29 cellular contexts compared by ENCODE assay signal in genomic region chr9:86471501-86471900, GRCh38.
"Had no signal": no experiment of that assay in that cellular context is flagged by ENCODE, and none has a peak within 500 bp of the region (broad histone marks: within the 10 kb centered on the region; RNA-seq: fewer than 3 reads in every experiment).

No MANE protein-coding gene starts in this region.

- H3K4me3 ChIP-seq: adrenal gland, body of pancreas had no signal

- H3K27ac ChIP-seq: adrenal gland had no signal

- H3K27ac Mint-ChIP-seq: activated CD4-positive, alpha-beta memory T cell treated with anti-CD3 and anti-CD28 coated beads for 36 hours; activated CD4-positive, alpha-beta T cell treated with anti-CD3 and anti-CD28 coated beads for 36 hours; activated CD4-positive, alpha-beta T cell treated with anti-CD3 and anti-CD28 coated beads, Interleukin-2, amount 10 ng/mL, durations not matched to agents 24 days and 14 days; activated CD8-positive, alpha-beta memory T cell treated with anti-CD3 and anti-CD28 coated beads, Interleukin-2, amount 10 ng/mL, durations not matched to agents 7 days and 5 days; activated CD8-positive, alpha-beta T cell treated with anti-CD3 and anti-CD28 coated beads, Interleukin-2, amount 10 ng/mL, durations not matched to agents 7 days and 5 days; activated naive CD4-positive, alpha-beta T cell treated with anti-CD3 and anti-CD28 coated beads for 36 hours; activated naive CD4-positive, alpha-beta T cell treated with anti-CD3 and anti-CD28 coated beads, Interleukin-2, amount 50 U/mL, for 24 hours; activated naive CD8-positive, alpha-beta T cell treated with anti-CD3 and anti-CD28 coated beads for 36 hours; activated naive CD8-positive, alpha-beta T cell treated with anti-CD3 and anti-CD28 coated beads, Interleukin-2, amount 50 U/mL, for 24 hours; activated T-helper 1 cell treated with anti-CD3 and anti-CD28 coated beads, Interleukin-12 subunit alpha, Interleukin-12 subunit beta, Interleukin-2, Interleukin-4 antibody, amounts not matched to agents 30 ng/mL and 10 ng/mL and 1 ng/mL, durations not matched to agents 14 hours and 24 hours and 36 hours; activated T-helper 2 cell treated with anti-CD3 and anti-CD28 coated beads, Interferon-gamma antibody, Interleukin-2, Interleukin-4, amounts not matched to agents 10 μg/mL and 5 μg/mL and 100 μg/mL, durations not matched to agents 14 hours and 24 hours and 36 hours; effector memory CD8-positive, alpha-beta T cell had no signal

- H3K36me3 ChIP-seq: adrenal gland had no signal

- H3K4me1 Mint-ChIP-seq: activated CD4-positive, alpha-beta T cell treated with anti-CD3 and anti-CD28 coated beads for 36 hours; activated CD4-positive, alpha-beta T cell treated with anti-CD3 and anti-CD28 coated beads, Interleukin-2, amount 10 ng/mL, durations not matched to agents 24 days and 14 days; activated naive CD4-positive, alpha-beta T cell treated with anti-CD3 and anti-CD28 coated beads, Interleukin-2, amount 50 U/mL, for 24 hours; activated naive CD8-positive, alpha-beta T cell treated with anti-CD3 and anti-CD28 coated beads for 36 hours; activated naive CD8-positive, alpha-beta T cell treated with anti-CD3 and anti-CD28 coated beads, Interleukin-2, amount 50 U/mL, for 24 hours had no signal

- H3K9me3 ChIP-seq: adrenal gland, body of pancreas had no signal

- H3K4me3 Mint-ChIP-seq: activated CD4-positive, alpha-beta memory T cell treated with anti-CD3 and anti-CD28 coated beads for 36 hours; activated CD4-positive, alpha-beta T cell treated with anti-CD3 and anti-CD28 coated beads for 36 hours; activated CD4-positive, alpha-beta T cell treated with anti-CD3 and anti-CD28 coated beads, Interleukin-2, amount 10 ng/mL, durations not matched to agents 24 days and 14 days; activated CD8-positive, alpha-beta memory T cell treated with anti-CD3 and anti-CD28 coated beads, Interleukin-2, amount 10 ng/mL, durations not matched to agents 7 days and 5 days; activated CD8-positive, alpha-beta T cell treated with anti-CD3 and anti-CD28 coated beads, Interleukin-2, amount 10 ng/mL, durations not matched to agents 7 days and 5 days; activated naive CD4-positive, alpha-beta T cell treated with anti-CD3 and anti-CD28 coated beads for 36 hours; activated naive CD4-positive, alpha-beta T cell treated with anti-CD3 and anti-CD28 coated beads, Interleukin-2, amount 50 U/mL, for 24 hours; activated naive CD8-positive, alpha-beta T cell treated with anti-CD3 and anti-CD28 coated beads for 36 hours; activated naive CD8-positive, alpha-beta T cell treated with anti-CD3 and anti-CD28 coated beads, Interleukin-2, amount 50 U/mL, for 24 hours; activated T-helper 1 cell treated with anti-CD3 and anti-CD28 coated beads, Interleukin-12 subunit alpha, Interleukin-12 subunit beta, Interleukin-2, Interleukin-4 antibody, amounts not matched to agents 30 ng/mL and 10 ng/mL and 1 ng/mL, durations not matched to agents 14 hours and 24 hours and 36 hours; effector memory CD8-positive, alpha-beta T cell had no signal

- H3K27me3 ChIP-seq: body of pancreas had no signal

- H3K36me3 Mint-ChIP-seq: activated CD4-positive, alpha-beta memory T cell treated with anti-CD3 and anti-CD28 coated beads for 36 hours; activated CD8-positive, alpha-beta memory T cell treated with anti-CD3 and anti-CD28 coated beads, Interleukin-2, amount 10 ng/mL, durations not matched to agents 7 days and 5 days; activated naive CD4-positive, alpha-beta T cell treated with anti-CD3 and anti-CD28 coated beads, Interleukin-2, amount 50 U/mL, for 24 hours; activated naive CD8-positive, alpha-beta T cell treated with anti-CD3 and anti-CD28 coated beads for 36 hours had no signal

- DNase-seq: activated CD4-positive, alpha-beta memory T cell treated with anti-CD3 and anti-CD28 coated beads for 36 hours; activated CD4-positive, alpha-beta T cell treated with anti-CD3 and anti-CD28 coated beads for 36 hours; activated CD4-positive, alpha-beta T cell treated with anti-CD3 and anti-CD28 coated beads, Interleukin-2, amount 10 ng/mL, durations not matched to agents 24 days and 14 days; activated CD4-positive, CD25-positive, alpha-beta regulatory T cell; activated CD4-positive, CD25-positive, alpha-beta regulatory T cell treated with anti-CD3 and anti-CD28 coated beads, Interleukin-2, amount 50 U/mL, for 72 hours; activated CD8-positive, alpha-beta memory T cell treated with anti-CD3 and anti-CD28 coated beads, Interleukin-2, amount 10 ng/mL, durations not matched to agents 7 days and 5 days; activated CD8-positive, alpha-beta memory T cell treated with anti-CD3 and anti-CD28 coated beads, Interleukin-2, amount 50 U/mL, for 4 hours; activated CD8-positive, alpha-beta T cell treated with anti-CD3 and anti-CD28 coated beads, Interleukin-2, amount 10 ng/mL, durations not matched to agents 7 days and 5 days; activated effector memory CD4-positive, alpha-beta T cell treated with anti-CD3 and anti-CD28 coated beads, Interleukin-2, amount 50 U/mL, for 16 hours; activated naive CD4-positive, alpha-beta T cell treated with anti-CD3 and anti-CD28 coated beads for 36 hours; activated naive CD8-positive, alpha-beta T cell treated with anti-CD3 and anti-CD28 coated beads for 36 hours; activated naive CD8-positive, alpha-beta T cell treated with anti-CD3 and anti-CD28 coated beads, Interleukin-2, amount 50 U/mL, for 24 hours; activated T-cell treated with anti-CD3 and anti-CD28 coated beads, Interleukin-2, amount 50 U/mL, for 1 hour; activated T-cell treated with anti-CD3 and anti-CD28 coated beads, Interleukin-2, amount 50 U/mL, for 48 hours; adrenal gland; amygdala; aorta; body of pancreas; caudate nucleus; cortex of kidney; dermis blood vessel endothelial cell; effector CD4-positive, alpha-beta T cell; effector memory CD8-positive, alpha-beta T cell; foreskin fibroblast; head of caudate nucleus; T-helper 2 cell had no signal

- H3K9me3 Mint-ChIP-seq: activated CD4-positive, alpha-beta memory T cell treated with anti-CD3 and anti-CD28 coated beads for 36 hours; activated CD4-positive, alpha-beta T cell treated with anti-CD3 and anti-CD28 coated beads, Interleukin-2, amount 10 ng/mL, durations not matched to agents 24 days and 14 days; activated naive CD4-positive, alpha-beta T cell treated with anti-CD3 and anti-CD28 coated beads for 36 hours; activated naive CD4-positive, alpha-beta T cell treated with anti-CD3 and anti-CD28 coated beads, Interleukin-2, amount 50 U/mL, for 24 hours; activated naive CD8-positive, alpha-beta T cell treated with anti-CD3 and anti-CD28 coated beads for 36 hours; activated naive CD8-positive, alpha-beta T cell treated with anti-CD3 and anti-CD28 coated beads, Interleukin-2, amount 50 U/mL, for 24 hours; activated T-helper 1 cell treated with anti-CD3 and anti-CD28 coated beads, Interleukin-12 subunit alpha, Interleukin-12 subunit beta, Interleukin-2, Interleukin-4 antibody, amounts not matched to agents 30 ng/mL and 10 ng/mL and 1 ng/mL, durations not matched to agents 14 hours and 24 hours and 36 hours; activated T-helper 2 cell treated with anti-CD3 and anti-CD28 coated beads, Interferon-gamma antibody, Interleukin-2, Interleukin-4, amounts not matched to agents 10 μg/mL and 5 μg/mL and 100 μg/mL, durations not matched to agents 14 hours and 24 hours and 36 hours; effector memory CD8-positive, alpha-beta T cell had no signal

- H3K4me1 ChIP-seq: adrenal gland, body of pancreas had no signal
